Comparison of ENCODE assay signal across 26 cellular contexts in genomic region chr5:53895091-53895683, GRCh38.
"Had no signal": no experiment of that assay in that cellular context is flagged by ENCODE, and none has a peak within 500 bp of the region (broad histone marks: within the 10 kb centered on the region; RNA-seq: fewer than 3 reads in every experiment).

No MANE protein-coding gene starts in this region.

- H3K79me2 ChIP-seq: parathyroid adenoma had no signal

- H3K4me1 ChIP-seq: neural progenitor cell, parathyroid adenoma, psoas muscle, right lobe of liver, stomach, testis, thyroid gland, upper lobe of left lung, vagina had no signal

- H3K9me3 ChIP-seq: left ventricle myocardium inferior, neutrophil, psoas muscle, right lobe of liver, stomach, testis, thyroid gland, transverse colon, upper lobe of left lung, vagina had no signal

- H3K9ac ChIP-seq: neural progenitor cell, parathyroid adenoma had no signal

- DNase-seq: hippocampal formation; kidney; left colon; left ventricle myocardium inferior; naive thymus-derived CD8-positive, alpha-beta T cell; nephron progenitor cell; occipital lobe; psoas muscle; right lobe of liver; stimulated activated CD4-positive, alpha-beta T cell treated with anti-CD3 and anti-CD28 coated beads, Interleukin-1b, Interleukin-23, amount 100 ng/mL, for 48 hours; stimulated activated CD4-positive, alpha-beta T cell treated with anti-CD3 and anti-CD28 coated beads, Interleukin-2, amount 100 ng/mL, for 48 hours; stimulated activated CD4-positive, alpha-beta T cell treated with anti-CD3 and anti-CD28 coated beads, Interleukin-4, amount 100 ng/mL, for 4 hours; stimulated activated naive B cell treated with anti-CD40 and anti-IgM and Interleukin-4, amounts not matched to agents 10 μg/mL and 1 μg/mL and 100 μg/mL, for 72 hours; stimulated activated naive CD8-positive, alpha-beta T cell treated with anti-CD3 and anti-CD28 coated beads, Interleukin-15, Interleukin-2, amounts not matched to agents 100 U/mL and 50 U/mL, for 24 hours; stomach; testis; thyroid gland; transverse colon; upper lobe of left lung had no signal

- ATAC-seq: left colon; naive thymus-derived CD8-positive, alpha-beta T cell; psoas muscle; right lobe of liver; stimulated activated naive B cell treated with anti-CD40 and anti-IgM and Interleukin-4, amounts not matched to agents 10 μg/mL and 1 μg/mL and 100 μg/mL, for 72 hours; stimulated activated naive CD8-positive, alpha-beta T cell treated with anti-CD3 and anti-CD28 coated beads, Interleukin-15, Interleukin-2, amounts not matched to agents 100 U/mL and 50 U/mL, for 24 hours had no signal

- H2AFZ ChIP-seq: neural progenitor cell, parathyroid adenoma had no signal

- H3K27ac Mint-ChIP-seq: memory B cell; naive thymus-derived CD8-positive, alpha-beta T cell; nephron progenitor cell; neural progenitor cell; stimulated activated naive B cell treated with anti-CD40 and anti-IgM and Interleukin-4, amounts not matched to agents 10 μg/mL and 1 μg/mL and 100 μg/mL, for 72 hours had no signal

- H3K9me3 Mint-ChIP-seq: memory B cell had no signal

- H3K4me3 Mint-ChIP-seq: memory B cell; naive thymus-derived CD8-positive, alpha-beta T cell; nephron progenitor cell; neural progenitor cell; stimulated activated naive B cell treated with anti-CD40 and anti-IgM and Interleukin-4, amounts not matched to agents 10 μg/mL and 1 μg/mL and 100 μg/mL, for 72 hours had no signal

- H3K36me3 ChIP-seq: left ventricle myocardium inferior, neural progenitor cell, neutrophil, right lobe of liver, stomach, thyroid gland, transverse colon, upper lobe of left lung, vagina had no signal

- H3K27me3 Mint-ChIP-seq: memory B cell; naive thymus-derived CD8-positive, alpha-beta T cell; stimulated activated naive B cell treated with anti-CD40 and anti-IgM and Interleukin-4, amounts not matched to agents 10 μg/mL and 1 μg/mL and 100 μg/mL, for 72 hours had no signal

- H3K27me3 ChIP-seq: neural progenitor cell, neutrophil, right lobe of liver, stomach, testis, thyroid gland, transverse colon, upper lobe of left lung, vagina had no signal

- H3K4me3 ChIP-seq: left ventricle myocardium inferior, lung, neural progenitor cell, psoas muscle, right lobe of liver, smooth muscle cell, stomach, testis, thyroid gland, transverse colon, upper lobe of left lung, vagina had no signal

- H3K4me2 ChIP-seq: neural progenitor cell, smooth muscle cell had no signal

- H3K27ac ChIP-seq: left ventricle myocardium inferior, neural progenitor cell, neutrophil, parathyroid adenoma, psoas muscle, right lobe of liver, stomach, testis, thyroid gland, transverse colon, upper lobe of left lung, vagina had no signal

- H3K4me1 Mint-ChIP-seq: neural progenitor cell; stimulated activated naive B cell treated with anti-CD40 and anti-IgM and Interleukin-4, amounts not matched to agents 10 μg/mL and 1 μg/mL and 100 μg/mL, for 72 hours had no signal

- H3K36me3 Mint-ChIP-seq: neural progenitor cell had no signal
